Comparison of ENCODE assay signal across 1 cellular context in the genomic region with DNA sequence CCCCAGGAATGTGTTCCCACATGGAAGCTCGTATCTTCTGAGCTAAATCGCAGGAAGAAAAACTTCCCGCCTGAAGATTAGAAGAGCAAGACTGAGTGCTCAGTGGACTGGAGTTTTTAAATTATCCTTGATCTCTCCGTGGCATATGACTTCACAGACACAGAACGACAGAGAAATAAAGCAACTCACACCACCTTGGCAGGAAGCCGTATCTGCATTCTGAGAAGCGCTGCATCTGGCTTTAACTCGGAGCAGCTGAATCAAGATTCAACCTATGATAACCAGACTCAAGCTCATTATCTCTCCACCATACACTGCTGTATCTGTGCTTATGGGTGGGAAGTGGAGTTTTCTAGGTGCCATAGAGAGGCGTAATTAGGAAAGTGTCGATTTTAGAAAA.
TF ChIP-seq lines count a peak whose summit lies in the region.

No MANE protein-coding gene starts in this region.

TF ChIP-seq in GM23338, 12 proteins besides CTCF, POLR2A, EP300 and RAD21 (continued from another document):
- TF ChIP-seq REST (IDR thresholded peaks at IDR 0.05; ENCODE audit: unreplicated experiment): no peak
- TF ChIP-seq NANOG (IDR thresholded peaks at IDR 0.05; ENCODE audit: borderline replicate concordance): no peak
- no peak for TF ChIP-seq POLR2AphosphoS5 (IDR thresholded peaks at IDR 0.05; ENCODE audit: low read depth)
- TF ChIP-seq CREB1 (CRISPR knock-in tag; IDR thresholded peaks at IDR 0.05; ENCODE audit: low read depth): no peak
